In the genomic region with DNA sequence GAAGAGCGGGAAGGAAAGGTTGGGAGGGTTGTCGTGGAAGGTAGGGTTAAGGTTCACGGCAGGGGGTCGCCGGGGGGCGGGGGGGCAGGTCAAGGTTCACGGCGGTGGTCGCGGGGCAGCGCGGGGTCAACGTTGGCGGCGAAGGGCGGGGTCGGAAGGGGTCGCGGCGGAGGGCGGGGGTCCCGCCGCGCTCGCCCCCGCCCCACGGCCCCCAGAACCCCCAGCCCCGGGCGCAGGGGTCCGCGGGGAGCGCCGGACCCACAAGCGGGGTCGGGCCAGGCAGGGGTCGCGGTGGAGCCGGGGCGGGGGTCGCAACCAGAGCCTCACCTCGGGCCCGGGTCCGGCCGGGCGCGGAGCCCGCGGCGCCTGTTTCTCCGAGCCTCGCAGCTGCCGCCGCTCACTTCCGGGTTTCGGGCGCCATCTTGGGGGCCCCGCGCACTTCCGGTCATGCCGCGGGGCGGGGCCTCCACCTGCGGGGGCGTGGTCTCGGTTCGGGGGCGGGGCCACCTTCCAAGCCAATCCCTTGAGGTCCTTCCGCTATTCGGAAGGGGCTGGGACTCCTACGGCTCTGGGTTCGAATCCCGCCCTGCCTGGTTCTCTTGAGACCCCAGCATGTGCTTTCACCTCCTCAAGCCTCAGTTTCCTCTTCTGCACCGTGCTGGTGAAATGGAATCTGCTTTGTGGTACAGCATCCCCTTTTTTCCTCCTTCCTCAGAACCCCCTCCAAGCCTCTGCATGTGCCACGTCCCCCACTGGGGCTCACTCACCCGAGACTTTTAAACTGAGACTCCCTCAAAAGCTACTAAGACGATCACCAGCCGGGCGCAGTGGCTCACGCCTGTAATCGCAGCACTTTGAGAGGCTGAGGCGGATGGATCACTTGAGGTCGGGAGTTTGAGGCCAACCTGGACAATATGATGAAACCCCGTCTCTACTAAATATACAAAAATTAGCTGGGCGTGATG, we compare ENCODE assay signal across 8 cellular contexts. TPM values are rescaled to one million over a fixed set of nuclear protein-coding genes. Genes with fewer than 3 reads are reported as not detected.
DNase-seq lines count a peak whose midpoint lies in the region; ATAC-seq and TF ChIP-seq lines count a peak whose summit lies in the region.

A gene with protein sequence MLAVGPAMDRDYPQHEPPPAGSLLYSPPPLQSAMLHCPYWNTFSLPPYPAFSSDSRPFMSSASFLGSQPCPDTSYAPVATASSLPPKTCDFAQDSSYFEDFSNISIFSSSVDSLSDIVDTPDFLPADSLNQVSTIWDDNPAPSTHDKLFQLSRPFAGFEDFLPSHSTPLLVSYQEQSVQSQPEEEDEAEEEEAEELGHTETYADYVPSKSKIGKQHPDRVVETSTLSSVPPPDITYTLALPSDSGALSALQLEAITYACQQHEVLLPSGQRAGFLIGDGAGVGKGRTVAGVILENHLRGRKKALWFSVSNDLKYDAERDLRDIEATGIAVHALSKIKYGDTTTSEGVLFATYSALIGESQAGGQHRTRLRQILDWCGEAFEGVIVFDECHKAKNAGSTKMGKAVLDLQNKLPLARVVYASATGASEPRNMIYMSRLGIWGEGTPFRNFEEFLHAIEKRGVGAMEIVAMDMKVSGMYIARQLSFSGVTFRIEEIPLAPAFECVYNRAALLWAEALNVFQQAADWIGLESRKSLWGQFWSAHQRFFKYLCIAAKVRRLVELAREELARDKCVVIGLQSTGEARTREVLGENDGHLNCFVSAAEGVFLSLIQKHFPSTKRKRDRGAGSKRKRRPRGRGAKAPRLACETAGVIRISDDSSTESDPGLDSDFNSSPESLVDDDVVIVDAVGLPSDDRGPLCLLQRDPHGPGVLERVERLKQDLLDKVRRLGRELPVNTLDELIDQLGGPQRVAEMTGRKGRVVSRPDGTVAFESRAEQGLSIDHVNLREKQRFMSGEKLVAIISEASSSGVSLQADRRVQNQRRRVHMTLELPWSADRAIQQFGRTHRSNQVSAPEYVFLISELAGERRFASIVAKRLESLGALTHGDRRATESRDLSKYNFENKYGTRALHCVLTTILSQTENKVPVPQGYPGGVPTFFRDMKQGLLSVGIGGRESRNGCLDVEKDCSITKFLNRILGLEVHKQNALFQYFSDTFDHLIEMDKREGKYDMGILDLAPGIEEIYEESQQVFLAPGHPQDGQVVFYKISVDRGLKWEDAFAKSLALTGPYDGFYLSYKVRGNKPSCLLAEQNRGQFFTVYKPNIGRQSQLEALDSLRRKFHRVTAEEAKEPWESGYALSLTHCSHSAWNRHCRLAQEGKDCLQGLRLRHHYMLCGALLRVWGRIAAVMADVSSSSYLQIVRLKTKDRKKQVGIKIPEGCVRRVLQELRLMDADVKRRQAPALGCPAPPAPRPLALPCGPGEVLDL (N-terminal part only) (minus strand): TSS at position 424 of the 965 bp plus-strand sequence. CDS start 19,992 bp downstream, outside the sequence.

- peak within 1 kb of the TSS; percentile 90 for H3K4me3 Mint-ChIP-seq in nephron progenitor cell
- peak within 1 kb of the TSS; percentile 90 for H3K4me3 Mint-ChIP-seq in stimulated activated naive CD8-positive, alpha-beta T cell treated with anti-CD3 and anti-CD28 coated beads, Interleukin-15, Interleukin-2, amounts not matched to agents 100 ng/mL and 50 ng/mL, for 24 hours

- H3K9me3 Mint-ChIP-seq in nephron progenitor cell = no peaks in the 10 kb centered on the region
- peaks cover 7% of the 10 kb centered on the region for H3K9me3 Mint-ChIP-seq in stimulated activated naive CD8-positive, alpha-beta T cell treated with anti-CD3 and anti-CD28 coated beads, Interleukin-15, Interleukin-2, amounts not matched to agents 100 ng/mL and 50 ng/mL, for 24 hours

- H3K27ac Mint-ChIP-seq in nephron progenitor cell = peak within 1 kb of the TSS; percentile 74
- H3K27ac Mint-ChIP-seq in stimulated activated naive CD8-positive, alpha-beta T cell treated with anti-CD3 and anti-CD28 coated beads, Interleukin-15, Interleukin-2, amounts not matched to agents 100 ng/mL and 50 ng/mL, for 24 hours = peak within 1 kb of the TSS; percentile 94

- TF ChIP-seq CTCF in fibroblast of the aortic adventitia (IDR thresholded peaks at IDR 0.05; ENCODE audit: insufficient read depth, low read length) (no peak), nephron progenitor cell (IDR thresholded peaks at IDR 0.05) (no peak)

- ATAC-seq in GM19395 (IDR thresholded peaks at IDR 0.05; ENCODE audit: unreplicated experiment) = peak; percentile 59

- no peaks in the 10 kb centered on the region for H3K36me3 Mint-ChIP-seq in nephron progenitor cell (ENCODE audit: low read depth)
- H3K36me3 Mint-ChIP-seq in stimulated activated naive CD8-positive, alpha-beta T cell treated with anti-CD3 and anti-CD28 coated beads, Interleukin-15, Interleukin-2, amounts not matched to agents 100 ng/mL and 50 ng/mL, for 24 hours (ENCODE audit: low read depth) = peaks cover 8% of the 10 kb centered on the region

- DNase-seq in Ammon's horn (ENCODE audit: low spot score) (peak; percentile 79), LHCN-M2 (ENCODE audit: low read depth) (peak; percentile 79), SHP77 treated with DMSO at 0.1 percent for 48 hours (lab: John Stamatoyannopoulos, UW) (peak; percentile 46), fibroblast of the aortic adventitia (ENCODE audit: low read depth) (peak; percentile 82), nephron progenitor cell (peak; percentile 95)
- peak; percentile 96 for DNase-seq in activated effector memory CD4-positive, alpha-beta T cell treated with anti-CD3 and anti-CD28 coated beads, Interleukin-2, amount 50 U/mL, for 16 hours

- H3K4me3 ChIP-seq in fibroblast of the aortic adventitia (ENCODE audit: low read depth, low read length) = peak within 1 kb of the TSS; percentile 93

- H3K4me1 Mint-ChIP-seq in nephron progenitor cell = peaks cover 49% of the 10 kb centered on the region
- peaks cover 41% of the 10 kb centered on the region for H3K4me1 Mint-ChIP-seq in stimulated activated naive CD8-positive, alpha-beta T cell treated with anti-CD3 and anti-CD28 coated beads, Interleukin-15, Interleukin-2, amounts not matched to agents 100 ng/mL and 50 ng/mL, for 24 hours (ENCODE audit: low read depth)

- peaks cover 6% of the 10 kb centered on the region for H3K27me3 Mint-ChIP-seq in nephron progenitor cell (ENCODE audit: low read depth, poor library complexity)
- H3K27me3 Mint-ChIP-seq in stimulated activated naive CD8-positive, alpha-beta T cell treated with anti-CD3 and anti-CD28 coated beads, Interleukin-15, Interleukin-2, amounts not matched to agents 100 ng/mL and 50 ng/mL, for 24 hours = no peaks in the 10 kb centered on the region

RNA-seq across cellular contexts. Expression of the gene that starts here (rescaled TPM):
- total RNA-seq in LHCN-M2 (2014; rRNA removed) (33.3 and 33.9 TPM in 2 replicates), fibroblast of the aortic adventitia (ENCODE audit: low replicate concordance) (18.5 and 41.2 TPM in 2 replicates)
- 18.0 TPM for polyA plus RNA-seq in LHCN-M2 (2012)

Comparison
In these comparisons a context has a peak if more than half of its experiments do, and no peak if none do; other contexts are left out.
1. Peak in every context shown above with its lines: DNase-seq, ATAC-seq and H3K4me3 ChIP-seq.
2. DNase-seq: peak in every context shown above with its lines; median percentile 96 in activated effector memory CD4-positive, alpha-beta T cell treated with anti-CD3 and anti-CD28 coated beads, Interleukin-2, amount 50 U/mL, for 16 hours; 95 in nephron progenitor cell; 82 in fibroblast of the aortic adventitia; 79 in Ammon's horn; 79 in LHCN-M2; 46 in SHP77 treated with DMSO at 0.1 percent for 48 hours.